9 cellular contexts compared by ENCODE assay signal in the genomic region with DNA sequence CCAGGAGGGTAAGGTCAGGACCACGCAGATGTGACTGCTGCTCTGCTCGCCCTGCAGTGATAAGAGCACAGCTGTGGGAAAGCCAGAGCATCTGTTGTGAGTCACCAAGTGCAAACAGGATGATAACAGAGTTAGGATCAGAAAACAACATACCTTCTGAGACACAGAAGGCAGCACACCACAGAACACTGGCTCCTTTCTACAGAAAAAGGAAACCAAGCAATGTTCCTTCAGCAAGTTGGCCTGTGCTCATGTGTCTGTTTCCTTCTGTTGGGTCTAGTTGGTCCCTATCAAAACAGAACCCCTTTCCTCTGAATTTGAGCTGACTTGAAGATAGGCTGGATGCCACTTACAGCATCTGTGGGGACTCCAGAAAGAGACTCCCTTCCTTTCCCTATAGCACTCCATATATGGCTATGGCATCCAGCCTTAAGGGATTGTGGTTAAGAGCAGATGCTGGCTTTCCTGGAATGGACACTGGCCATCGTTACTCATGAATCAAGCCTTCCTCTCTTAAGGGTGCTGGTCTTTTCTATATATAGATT.
DNase-seq lines count a peak whose midpoint lies in the region; ATAC-seq, FAIRE-seq and TF ChIP-seq lines count a peak whose summit lies in the region.
"Had no signal": no experiment of that assay in that cellular context is flagged by ENCODE, and none has a peak within 500 bp of the region (broad histone marks: within the 10 kb centered on the region; RNA-seq: fewer than 3 reads in every experiment).

No MANE protein-coding gene starts in this region.

- H3K18ac ChIP-seq in neuronal stem cell (ENCODE audit: low read length): peak overlapping the region; percentile 31

- no peak overlapping the region for H3K14ac ChIP-seq in neuronal stem cell (ENCODE audit: low read length)

- no peak overlapping the region for H4K91ac ChIP-seq in neuronal stem cell (ENCODE audit: low read depth, low read length, poor library complexity)

- H3K36me3 ChIP-seq in brain microvascular endothelial cell (replicated peaks) (no peaks in the 10 kb centered on the region), neuronal stem cell (replicated peaks in 1 of 2; ENCODE audit: control insufficient read depth in 2 of 2, insufficient read depth in 2 of 2, low read length in 2 of 2) (no peaks in the 10 kb centered on the region), upper lobe of right lung (no peaks in the 10 kb centered on the region)

- H3K23ac ChIP-seq in neuronal stem cell (ENCODE audit: low read depth, low read length, poor library complexity): no peak overlapping the region

- intact Hi-C loops in upper lobe of right lung (cut with DNase I): no loop called here

- no peaks in the 10 kb centered on the region for H3K9me3 ChIP-seq in neuronal stem cell (replicated peaks in 1 of 2; ENCODE audit: control insufficient read depth in 2 of 2, insufficient read depth in 1 of 2, low read depth in 1 of 2, low read length in 2 of 2)
- no peaks in the 10 kb centered on the region for H3K9me3 ChIP-seq in upper lobe of right lung

- no peaks in the 10 kb centered on the region for H3K27me3 ChIP-seq in brain microvascular endothelial cell (replicated peaks)
- no peaks in the 10 kb centered on the region for H3K27me3 ChIP-seq in neuronal stem cell (ENCODE audit: control insufficient read depth in 3 of 3, insufficient read depth in 3 of 3, low read depth in 1 of 3, low read length in 3 of 3)
- H3K27me3 ChIP-seq in upper lobe of right lung: no peaks in the 10 kb centered on the region

- H3K4me1 ChIP-seq in neuronal stem cell (ENCODE audit: control insufficient read depth in 2 of 2, insufficient read depth in 1 of 2, low read depth in 1 of 2, low read length in 2 of 2) (peaks cover 3 to 6% of the 10 kb centered on the region in 2 donors), upper lobe of right lung (no peaks in the 10 kb centered on the region)

- no CpG with 5 or more reads among the region's 3 CpGs for WGBS in neuronal stem cell (ENCODE audit: extremely low coverage in 2 of 2, insufficient read length in 2 of 2, insufficient replicate concordance in 1 of 2), 2 donors

- TF ChIP-seq CTCF in brain microvascular endothelial cell (IDR thresholded peaks at IDR 0.05; ENCODE audit: low read depth, low read length, missing control alignments) (no peak), upper lobe of right lung (IDR thresholded peaks at IDR 0.05) (no peak)

- peak overlapping the region; percentile 38 for H2AFZ ChIP-seq in neuronal stem cell (ENCODE audit: low read length)

- FAIRE-seq in HTR-8/SVneo (lab: Jason Lieb, UNC): peak; percentile 77

- no peak overlapping the region for H2BK120ac ChIP-seq in neuronal stem cell (ENCODE audit: low read depth, low read length)

- peak overlapping the region; percentile 7 for H2BK12ac ChIP-seq in neuronal stem cell (ENCODE audit: low read length)

- ATAC-seq in GM18511 (IDR thresholded peaks at IDR 0.05; ENCODE audit: unreplicated experiment) (peak; percentile 74), GM19455 (IDR thresholded peaks at IDR 0.05; ENCODE audit: unreplicated experiment) (no peak), upper lobe of right lung (no peak), HG02571 (IDR thresholded peaks at IDR 0.05; ENCODE audit: unreplicated experiment) (no peak), GM18517 (IDR thresholded peaks at IDR 0.05; ENCODE audit: unreplicated experiment) (no peak)

- H4K8ac ChIP-seq in neuronal stem cell (ENCODE audit: low read depth, low read length): no peak overlapping the region

- no peak overlapping the region for H2AK5ac ChIP-seq in neuronal stem cell (ENCODE audit: low read depth, low read length)

- H3K4me2 ChIP-seq in neuronal stem cell (ENCODE audit: insufficient read depth, low read length, poor library complexity, severe bottlenecking): no peak overlapping the region

- H3K27ac ChIP-seq in brain microvascular endothelial cell (peak overlapping the region; percentile 96), neuronal stem cell (replicated peaks; ENCODE audit: low read length) (no peak overlapping the region), upper lobe of right lung (no peak overlapping the region)

- H3K9ac ChIP-seq in neuronal stem cell (ENCODE audit: low read depth, low read length, poor library complexity): no peak overlapping the region

- H3K4ac ChIP-seq in neuronal stem cell (ENCODE audit: low read length): no peak overlapping the region

- no peak overlapping the region for H2BK15ac ChIP-seq in neuronal stem cell (ENCODE audit: low read length)

- H3K79me1 ChIP-seq in neuronal stem cell (ENCODE audit: low read depth, low read length): no peaks in the 10 kb centered on the region

- DNase-seq in HTR-8/SVneo (ENCODE audit: insufficient read length, low spot score) (peak; percentile 62), brain microvascular endothelial cell (peak; percentile 92), neuronal stem cell (ENCODE audit: low spot score) (no peak), upper lobe of right lung (no peak)
- DNase-seq: stimulated activated CD8-positive, alpha-beta memory T cell treated with anti-CD3 and anti-CD28 coated beads, Interleukin-4, amount 100 ng/mL, for 48 hours had no signal

- no peak overlapping the region for H2BK5ac ChIP-seq in neuronal stem cell (ENCODE audit: low read length)

- H3K4me3 ChIP-seq in brain microvascular endothelial cell (ENCODE audit: low read depth, low read length) (no peak overlapping the region), neuronal stem cell (ENCODE audit: low read length in 2 of 2) (no peak overlapping the region), upper lobe of right lung (no peak overlapping the region)

- in situ Hi-C loops in brain microvascular endothelial cell (cut with HindIII; ENCODE audit: low pct_ligation_motif_present, low sequenced_read_pairs): no loop called here

Comparison
In these comparisons a context has a peak if more than half of its experiments do, and no peak if none do; other contexts are left out.
1. DNase-seq: peak in HTR-8/SVneo (single experiment) and brain microvascular endothelial cell (single experiment); none in neuronal stem cell (single experiment) and upper lobe of right lung (single experiment).